ENCODE assay signal across 9 cellular contexts in the genomic region with DNA sequence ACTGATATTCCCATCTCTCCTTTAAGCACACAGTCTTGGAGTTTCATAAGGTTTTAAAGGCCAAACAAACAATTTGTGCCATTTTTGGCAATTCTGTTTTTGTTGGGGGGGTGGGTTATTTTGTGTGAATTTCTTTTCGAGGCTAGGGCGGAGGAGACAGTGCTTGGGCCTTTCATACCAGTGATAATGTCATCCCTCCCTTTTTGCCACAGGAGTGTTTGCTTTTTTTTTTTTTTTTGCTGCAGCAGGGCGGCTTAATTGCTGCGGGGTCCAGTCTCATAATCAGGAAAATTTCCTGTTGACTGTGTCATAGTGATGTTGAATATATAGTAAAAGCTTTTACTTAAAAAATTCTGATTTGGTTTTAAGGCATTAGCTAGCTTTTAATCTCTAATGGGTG. TPM values are rescaled to one million over a fixed set of nuclear protein-coding genes. Genes with fewer than 3 reads are reported as not detected.
DNase-seq lines count a peak whose midpoint lies in the region; ATAC-seq and TF ChIP-seq lines count a peak whose summit lies in the region.
"Had no signal": no experiment of that assay in that cellular context is flagged by ENCODE, and none has a peak within 500 bp of the region (broad histone marks: within the 10 kb centered on the region; RNA-seq: fewer than 3 reads in every experiment).

No MANE protein-coding gene starts in this region.

- peak overlapping the region; percentile 79 for H3K4me3 Mint-ChIP-seq in activated CD4-positive, alpha-beta T cell treated with anti-CD3 and anti-CD28 coated beads for 36 hours

- H3K27ac ChIP-seq in layer of hippocampus (ENCODE audit: low read depth, low read length) (peak overlapping the region; percentile 96), thoracic aorta (peak overlapping the region; percentile 95 to 99)

- H3K27ac Mint-ChIP-seq in activated CD4-positive, alpha-beta T cell treated with anti-CD3 and anti-CD28 coated beads for 36 hours, result peak overlapping the region; percentile 87
- peak overlapping the region; percentile 87 to 93 for H3K27ac Mint-ChIP-seq in activated naive CD4-positive, alpha-beta T cell treated with anti-CD3 and anti-CD28 coated beads, Interleukin-2, amount 50 U/mL, for 72 hours

- peaks cover 43% of the 10 kb centered on the region for H3K4me1 Mint-ChIP-seq in activated CD4-positive, alpha-beta T cell treated with anti-CD3 and anti-CD28 coated beads for 36 hours

- H3K27me3 ChIP-seq in layer of hippocampus (ENCODE audit: control insufficient read depth, insufficient read depth, low read length) (no peaks in the 10 kb centered on the region), thoracic aorta (replicated peaks; ENCODE audit: insufficient read depth) (no peaks in the 10 kb centered on the region)

- no peaks in the 10 kb centered on the region for H3K27me3 Mint-ChIP-seq in activated CD4-positive, alpha-beta T cell treated with anti-CD3 and anti-CD28 coated beads for 36 hours

- no peaks in the 10 kb centered on the region for H3K9me3 ChIP-seq in thoracic aorta

- intact Hi-C loops in activated CD4-positive, alpha-beta T cell treated with anti-CD3 and anti-CD28 coated beads for 36 hours (cut with DNase I, micrococcal nuclease), result no loop called here

- TF ChIP-seq CTCF in thoracic aorta (IDR thresholded peaks at IDR 0.05), result no peak

- POLR2A ChIA-PET in activated CD4-positive, alpha-beta T cell treated with anti-CD3 and anti-CD28 coated beads for 36 hours (lab: Charles Lee), result no interaction called here

- peak overlapping the region; percentile 100 for H3K4me3 ChIP-seq in thoracic aorta

- DNase-seq in activated CD4-positive, alpha-beta T cell treated with anti-CD3 and anti-CD28 coated beads for 36 hours, result no peak
- DNase-seq in activated CD4-positive, alpha-beta T cell treated with anti-CD3 and anti-CD28 coated beads, Interleukin-2, amount 50 U/mL, for 1 hour, result no peak
- DNase-seq in activated naive CD4-positive, alpha-beta T cell treated with anti-CD3 and anti-CD28 coated beads, Interleukin-2, amount 50 U/mL, for 72 hours (ENCODE audit: low spot score in 2 of 2), result no peak
- DNase-seq in thoracic aorta (ENCODE audit: low spot score) (no peak), NCI-H526 (lab: John Stamatoyannopoulos, UW) (no peak), SHP77 treated with DMSO at 0.1 percent for 48 hours (lab: John Stamatoyannopoulos, UW) (no peak)
- DNase-seq: stimulated activated CD4-positive, alpha-beta T cell treated with anti-CD3 and anti-CD28 coated beads, Interleukin-4, amount 100 ng/mL, for 1 hour had no signal

- H3K9me3 Mint-ChIP-seq in activated CD4-positive, alpha-beta T cell treated with anti-CD3 and anti-CD28 coated beads for 36 hours (ENCODE audit: low read depth), result no peaks in the 10 kb centered on the region
- H3K9me3 Mint-ChIP-seq in activated naive CD4-positive, alpha-beta T cell treated with anti-CD3 and anti-CD28 coated beads, Interleukin-2, amount 50 U/mL, for 72 hours, result no peaks in the 10 kb centered on the region

- CTCF ChIA-PET in activated CD4-positive, alpha-beta T cell treated with anti-CD3 and anti-CD28 coated beads for 36 hours (lab: Charles Lee), result no interaction called here

- no peak for ATAC-seq in activated CD4-positive, alpha-beta T cell treated with anti-CD3 and anti-CD28 coated beads for 36 hours
- ATAC-seq in activated naive CD4-positive, alpha-beta T cell treated with anti-CD3 and anti-CD28 coated beads, Interleukin-2, amount 50 U/mL, for 72 hours, result no peak
- no peak for ATAC-seq in thoracic aorta (ENCODE audit: insufficient number of reproducible peaks, low FRiP score, low read depth)
- ATAC-seq in HG03135 (IDR thresholded peaks at IDR 0.05; ENCODE audit: unreplicated experiment), result no peak

- H3K36me3 Mint-ChIP-seq in activated CD4-positive, alpha-beta T cell treated with anti-CD3 and anti-CD28 coated beads for 36 hours (ENCODE audit: low read depth), result peaks cover 9% of the 10 kb centered on the region
- peaks cover 9 to 11% of the 10 kb centered on the region in 2 donors for H3K36me3 Mint-ChIP-seq in activated naive CD4-positive, alpha-beta T cell treated with anti-CD3 and anti-CD28 coated beads, Interleukin-2, amount 50 U/mL, for 72 hours

- no peaks in the 10 kb centered on the region for H3K36me3 ChIP-seq in thoracic aorta

- H3K4me1 ChIP-seq in thoracic aorta (ENCODE audit: control insufficient read depth in 1 of 2, low read depth in 2 of 2), result peaks cover 43 to 60% of the 10 kb centered on the region in 2 donors

RNA-seq across cellular contexts. Expression of a gene that starts 1.7 kb away (rescaled TPM):
- 100 to 1,000 TPM; 163 to 167 TPM for total RNA-seq in activated CD4-positive, alpha-beta T cell treated with anti-CD3 and anti-CD28 coated beads for 36 hours
- total RNA-seq in activated naive CD4-positive, alpha-beta T cell treated with anti-CD3 and anti-CD28 coated beads, Interleukin-2, amount 50 U/mL, for 72 hours, result 100 to 1,000 TPM; 170 to 190 TPM
- total RNA-seq in thoracic aorta, result 100 to 1,000 TPM; 102 to 164 TPM
